In genomic region chr14:68972507-68973272, GRCh38 we compare ENCODE assay signal across 19 cellular contexts. TPM values are rescaled to one million over a fixed set of nuclear protein-coding genes. Genes with fewer than 3 reads are reported as not detected.
DNase-seq lines count a peak whose midpoint lies in the region; ATAC-seq and TF ChIP-seq lines count a peak whose summit lies in the region.
"Had no signal": no experiment of that assay in that cellular context is flagged by ENCODE, and none has a peak within 500 bp of the region (broad histone marks: within the 10 kb centered on the region; RNA-seq: fewer than 3 reads in every experiment).

No MANE protein-coding gene starts in this region.

- peak; percentile 88 for DNase-seq in AG04450 (ENCODE audit: low read depth, low spot score)
- no peak for DNase-seq in Peyer's patch
- no peak for DNase-seq in dorsolateral prefrontal cortex
- DNase-seq in NCI-H187 treated with DMSO at 0.1 percent for 48 hours (lab: John Stamatoyannopoulos, UW) = no peak
- no peak for DNase-seq in nucleus accumbens (lab: John Stamatoyannopoulos, UW)
- DNase-seq: activated B cell treated with CpG ODN at 0.5 μM for 24 hours; activated effector memory CD4-positive, alpha-beta T cell treated with Interleukin-2 at 50 U/mL for 16 hours; NCI-H2029 treated with DMSO at 0.1 percent for 48 hours; NCI-H526 treated with DMSO at 0.1 percent for 48 hours; small intestine had no signal

- H3K4me1 Mint-ChIP-seq in nephron = peaks cover 81% of the 10 kb centered on the region

- peaks cover 0 to 60% (median 7%) of the 10 kb centered on the region in 4 donors for H3K4me1 ChIP-seq in Peyer's patch

- H3K27me3 ChIP-seq in AG04450 (ENCODE audit: control insufficient read depth, insufficient read depth, low read length) (no peaks in the 10 kb centered on the region), Peyer's patch (no peaks in the 10 kb centered on the region), dorsolateral prefrontal cortex (peaks cover 0 to 5% (median 0%) of the 10 kb centered on the region in 45 donors)
- H3K27me3 ChIP-seq: cardiac muscle cell, pancreas, vagina had no signal

- no peak overlapping the region for H3K4me3 ChIP-seq in AG04450 (ENCODE audit: low read depth, low read length)
- no peak overlapping the region for H3K4me3 ChIP-seq in Peyer's patch
- no peak overlapping the region for H3K4me3 ChIP-seq in dorsolateral prefrontal cortex
- H3K4me3 ChIP-seq: cardiac muscle cell, pancreas, vagina had no signal

- H3K27me3 Mint-ChIP-seq in nephron (ENCODE audit: low read depth) = peaks cover 8% of the 10 kb centered on the region

- peak overlapping the region in 2 of 3 experiments; percentile 67 to 97 for H3K27ac Mint-ChIP-seq in nephron
- H3K27ac Mint-ChIP-seq: activated B cell treated with CpG ODN at 0.5 μM for 24 hours; mesothelial cell of epicardium; stimulated activated effector memory CD8-positive, alpha-beta T cell treated with anti-CD3 and anti-CD28 coated beads, Interleukin-12 subunit alpha, Interleukin-12 subunit beta, amount 100 ng/mL, for 72 hours; T-helper 1 cell treated with Interleukin-12 subunit alpha and Interleukin-12 subunit beta and Interleukin-4 antibody, amounts not matched to agents 30 μg/mL and 1 μg/mL, for 36 hours had no signal

- no peak for ATAC-seq in HG03457 (IDR thresholded peaks at IDR 0.05; ENCODE audit: unreplicated experiment)
- ATAC-seq in GM21381 (IDR thresholded peaks at IDR 0.05; ENCODE audit: unreplicated experiment) = no peak
- ATAC-seq: pancreas; stimulated activated effector memory CD8-positive, alpha-beta T cell treated with anti-CD3 and anti-CD28 coated beads, Interleukin-12 subunit alpha, Interleukin-12 subunit beta, amount 100 ng/mL, for 72 hours had no signal

- H3K27ac ChIP-seq in AG04450 (ENCODE audit: low read depth, low read length) (peak overlapping the region; percentile 96), Peyer's patch (peak overlapping the region in 3 of 4 donors; percentile 16 to 95 (median 39)), dorsolateral prefrontal cortex (peak overlapping the region in 32 of 59 donors; percentile 1 to 81 (median 70))
- H3K27ac ChIP-seq: cardiac muscle cell, pancreas had no signal

- H3K36me3 Mint-ChIP-seq in nephron (ENCODE audit: low read depth) = peaks cover 31% of the 10 kb centered on the region
- H3K36me3 Mint-ChIP-seq: stimulated activated effector memory CD8-positive, alpha-beta T cell treated with anti-CD3 and anti-CD28 coated beads, Interleukin-12 subunit alpha, Interleukin-12 subunit beta, amount 100 ng/mL, for 72 hours had no signal

- POLR2A ChIA-PET in AG04450 (lab: Yijun Ruan, JAX) = interaction anchor here (0.9 to 1.5 kb wide), 7 partner anchors 11 to 87 kb away, joined by 3 to 9 read pairs (median 4); no protein-coding TSS in a partner anchor

- H3K9me3 Mint-ChIP-seq in nephron = no peaks in the 10 kb centered on the region
- H3K9me3 Mint-ChIP-seq: mesothelial cell of epicardium; stimulated activated effector memory CD8-positive, alpha-beta T cell treated with anti-CD3 and anti-CD28 coated beads, Interleukin-12 subunit alpha, Interleukin-12 subunit beta, amount 100 ng/mL, for 72 hours had no signal

- TF ChIP-seq CTCF in AG04450 (IDR thresholded peaks at IDR 0.05; ENCODE audit: low read depth, low read length) (no peak), Peyer's patch (IDR thresholded peaks at IDR 0.05) (no peak), dorsolateral prefrontal cortex (IDR thresholded peaks at IDR 0.05 in 54 of 56, conservative IDR thresholded peaks at IDR 0.05 in 2 of 56; ENCODE audit: low read depth in 1 of 56, partially characterized antibody in 56 of 56) (no peak), nephron (IDR thresholded peaks at IDR 0.05; ENCODE audit: unreplicated experiment in 3 of 3) (no peak)

- H3K9me3 ChIP-seq in AG04450 (ENCODE audit: control insufficient read depth, insufficient read depth, low read length) (no peaks in the 10 kb centered on the region; the same call in 1 of the 2 replicates), Peyer's patch (no peaks in the 10 kb centered on the region)
- H3K9me3 ChIP-seq: pancreas, vagina had no signal

- CTCF ChIA-PET in AG04450 (lab: Charles Lee) = interaction anchor here (0.6 kb wide), 1 partner anchor 32 kb away, joined by 4 read pairs; no protein-coding TSS in a partner anchor

- no peaks in the 10 kb centered on the region for H3K36me3 ChIP-seq in Peyer's patch
- H3K36me3 ChIP-seq: cardiac muscle cell, pancreas, vagina had no signal

- H3K4me3 Mint-ChIP-seq in nephron = peak overlapping the region in 1 of 3 experiments; percentile 21
- H3K4me3 Mint-ChIP-seq: activated B cell treated with CpG ODN at 0.5 μM for 24 hours; mesothelial cell of epicardium; stimulated activated effector memory CD8-positive, alpha-beta T cell treated with anti-CD3 and anti-CD28 coated beads, Interleukin-12 subunit alpha, Interleukin-12 subunit beta, amount 100 ng/mL, for 72 hours; T-helper 1 cell treated with Interleukin-12 subunit alpha and Interleukin-12 subunit beta and Interleukin-4 antibody, amounts not matched to agents 30 μg/mL and 1 μg/mL, for 36 hours had no signal

- intact Hi-C loops in dorsolateral prefrontal cortex (cut with DNase I) = loop anchor here in 1 of 2 donors (10.0 kb wide), 1 partner anchor 58 kb away; no protein-coding TSS in a partner anchor

- TF ChIP-seq POLR2A in Peyer's patch (IDR thresholded peaks at IDR 0.05) = no peak

RNA-seq across cellular contexts. Expression of gene ACTN1, which starts 6.4 kb away (rescaled TPM):
- 641 and 751 TPM in 2 replicates for polyA plus RNA-seq in AG04450 (2011; rRNA removed)
- 1,243 and 1,580 TPM in 2 replicates for polyA minus RNA-seq in AG04450 (2011; rRNA and poly(A)+ RNA removed)
- total RNA-seq in Peyer's patch (100 to 1,000 TPM in 1 of 4 donors, 10 to 100 TPM in 3; 40.3 to 585 (median 80.1) TPM), dorsolateral prefrontal cortex (100 to 1,000 TPM in 115 of 120 experiments, 10 to 100 TPM in 5; 56.9 to 234 (median 157) TPM)

Comparison
In these comparisons a context has a peak if more than half of its experiments do, and no peak if none do; other contexts are left out.
1. H3K27ac ChIP-seq: peak in every context shown above with its lines; median percentile 96 in AG04450; 70 in dorsolateral prefrontal cortex; 39 in Peyer's patch.